In genomic region chr6:35920793-35921732, GRCh38 we compare ENCODE assay signal across 8 cellular contexts. TPM values are rescaled to one million over a fixed set of nuclear protein-coding genes. Genes with fewer than 3 reads are reported as not detected.
A peak's percentile ranks its signal among the peaks of the same experiment; 100 is the strongest.
DNase-seq lines count a peak whose midpoint lies in the region; ATAC-seq and TF ChIP-seq lines count a peak whose summit lies in the region.

SRPK1 (minus strand) TSS chr6:35921098; CDS start chr6:35921056, 42 bp downstream.

- H3K4me1 ChIP-seq in liver (ENCODE audit: control insufficient read depth in 4 of 4, insufficient read depth in 4 of 4, low read length in 3 of 4): peaks cover 2 to 29% (median 18%) of the 10 kb centered on the region in 4 donors

- no peak for TF ChIP-seq CTCF in liver (IDR thresholded peaks at IDR 0.05; ENCODE audit: low read depth, low read length, missing input control)

- ATAC-seq in GM19328 (IDR thresholded peaks at IDR 0.05; ENCODE audit: unreplicated experiment) (peak; percentile 74), HG03469 (IDR thresholded peaks at IDR 0.05; ENCODE audit: unreplicated experiment) (peak; percentile 48)

- H3K27me3 ChIP-seq in liver (ENCODE audit: control insufficient read depth in 4 of 4, insufficient read depth in 4 of 4, low read length in 3 of 4): no peaks in the 10 kb centered on the region

- TF ChIP-seq RAD21 in liver (IDR thresholded peaks at IDR 0.05): no peak

- peak within 1 kb of the TSS; percentile 85 to 97 for H3K9ac ChIP-seq in liver (ENCODE audit: low read depth in 1 of 2, low read length in 2 of 2)

- H3K9me3 ChIP-seq in liver (ENCODE audit: control insufficient read depth in 4 of 4, low read length in 3 of 4): no peaks in the 10 kb centered on the region

- H3K36me3 ChIP-seq in liver (ENCODE audit: control insufficient read depth in 4 of 4, insufficient read depth in 3 of 4, low read depth in 1 of 4, low read length in 3 of 4): no peaks in the 10 kb centered on the region

- under 1% methylated on average over 69 of the region's 69 CpGs for WGBS in liver

- DNase-seq in C1 segment of cervical spinal cord (lab: John Stamatoyannopoulos, UW) (peak; percentile 27 to 91 (median 82)), NCI-H748 (lab: John Stamatoyannopoulos, UW; ENCODE audit: unreplicated experiment) (peak; percentile 96), dermis microvascular lymphatic vessel endothelial cell (ENCODE audit: low read depth in 2 of 2) (peak; percentile 66 to 86)
- DNase-seq in activated CD4-positive, alpha-beta T cell treated with anti-CD3 and anti-CD28 coated beads, Interleukin-2, amount 50 U/mL, for 4 hours: peak; percentile 77 to 81
- DNase-seq in stimulated activated CD4-positive, alpha-beta T cell treated with anti-CD3 and anti-CD28 coated beads, Interleukin-4, amount 100 ng/mL, for 1 hour: peak; percentile 88

- H3K4me3 ChIP-seq in liver (ENCODE audit: low read depth in 1 of 3, low read length in 3 of 3): peak within 1 kb of the TSS; percentile 90 to 96 (median 93)

- H3K27ac ChIP-seq in liver (ENCODE audit: low read depth in 1 of 2, low read length in 2 of 2): peak within 1 kb of the TSS; percentile 81 to 85

TF ChIP-seq in liver, 16 proteins besides CTCF, POLR2A, EP300 and RAD21:
- TF ChIP-seq TAF1 (conservative IDR thresholded peaks at IDR 0.05): no peak
- TF ChIP-seq RXRA (IDR thresholded peaks at IDR 0.05): peak; percentile 23 to 26
- TF ChIP-seq ATF3 (IDR thresholded peaks at IDR 0.05): no peak
- peak; percentile 39 for TF ChIP-seq REST (IDR thresholded peaks at IDR 0.05)
- no peak for TF ChIP-seq FOXA1 (IDR thresholded peaks at IDR 0.05)
- no peak for TF ChIP-seq HNF4G (IDR thresholded peaks at IDR 0.05)
- peak; percentile 50 for TF ChIP-seq MAX (IDR thresholded peaks at IDR 0.05)
- peak; percentile 20 for TF ChIP-seq SP1 (IDR thresholded peaks at IDR 0.05)
- no peak for TF ChIP-seq GABPA (IDR thresholded peaks at IDR 0.05 in 1 of 2, conservative IDR thresholded peaks at IDR 0.05 in 1 of 2)
- TF ChIP-seq JUND (IDR thresholded peaks at IDR 0.05): no peak
- peak; percentile 62 to 66 for TF ChIP-seq EGR1 (IDR thresholded peaks at IDR 0.05; ENCODE audit: low read depth in 2 of 2)
- TF ChIP-seq FOXA2 (IDR thresholded peaks at IDR 0.05): no peak
- TF ChIP-seq YY1 (IDR thresholded peaks at IDR 0.05): peak; percentile 57
- no peak for TF ChIP-seq NR2F2 (IDR thresholded peaks at IDR 0.05)
- TF ChIP-seq ZBTB33 (IDR thresholded peaks at IDR 0.05): no peak
- TF ChIP-seq HNF4A (conservative IDR thresholded peaks at IDR 0.05): no peak

RNA-seq across cellular contexts. Expression of gene SRPK1, which starts in this region (rescaled TPM):
- total RNA-seq in dermis microvascular lymphatic vessel endothelial cell (30.8 and 42.4 TPM in 2 replicates), liver (10 to 100 TPM; 38.7 to 41.2 TPM)
- 10 to 100 TPM; 11.9 to 27.2 TPM for polyA plus RNA-seq in liver

Comparison
In these comparisons a context has a peak if more than half of its experiments do, and no peak if none do; other contexts are left out.
1. Peak in every context shown above with its lines: DNase-seq, ATAC-seq, H3K4me3 ChIP-seq and H3K27ac ChIP-seq.